In the genomic region with DNA sequence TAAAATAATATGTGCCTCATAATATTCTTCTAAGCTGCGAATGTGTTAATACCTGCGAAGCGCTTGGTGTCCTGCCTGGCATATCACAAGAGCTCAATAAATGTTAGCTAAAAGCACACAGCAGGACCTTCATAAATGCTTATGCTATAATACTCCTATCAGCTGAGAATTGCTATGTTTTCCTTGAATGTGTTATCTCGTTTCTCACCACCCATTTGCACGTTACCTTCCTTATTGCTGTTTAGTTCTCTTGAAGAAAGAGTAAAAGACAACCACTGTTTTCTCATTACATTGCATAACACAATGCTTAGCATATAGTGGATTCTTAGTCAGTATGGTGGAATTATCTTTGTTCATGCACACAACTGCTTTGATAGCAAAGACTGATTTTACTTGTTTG, we compare ENCODE assay signal across 30 cellular contexts.
"Had no signal": no experiment of that assay in that cellular context is flagged by ENCODE, and none has a peak within 500 bp of the region (broad histone marks: within the 10 kb centered on the region; RNA-seq: fewer than 3 reads in every experiment).

No MANE protein-coding gene starts in this region.

- DNase-seq: hypothalamus; immature natural killer cell; kidney; left ventricle myocardium inferior; midbrain; naive B cell; natural killer cell; nephron progenitor cell; occipital lobe; ovary; retina; right cardiac atrium; spleen; stimulated activated CD4-positive, alpha-beta T cell treated with anti-CD3 and anti-CD28 coated beads, Interleukin-4, amount 100 ng/mL, for 24 hours; stimulated activated naive CD4-positive, alpha-beta T cell; tibial artery had no signal

- H3K9me3 Mint-ChIP-seq: nephron progenitor cell, type B pancreatic cell had no signal

- H3K27me3 ChIP-seq: neural progenitor cell, neutrophil, ovary, spleen, suprapubic skin, tibial artery, vagina had no signal

- ATAC-seq: natural killer cell; right cardiac atrium; sciatic nerve; stimulated activated effector memory CD8-positive, alpha-beta T cell treated with anti-CD3 and anti-CD28 coated beads, Interleukin-12 subunit alpha, Interleukin-12 subunit beta, amount 100 ng/mL, for 72 hours had no signal

- H3K9ac ChIP-seq: neural progenitor cell had no signal

- H3K27ac ChIP-seq: left ventricle myocardium inferior, neural progenitor cell, neutrophil, ovary, prostate gland, skin epidermis, suprapubic skin, thoracic aorta, tibial artery, vagina had no signal

- H3K4me1 ChIP-seq: prostate gland, suprapubic skin, vagina had no signal

- H3K27ac Mint-ChIP-seq: immature natural killer cell; memory B cell; natural killer cell; nephron progenitor cell; neural progenitor cell; stimulated activated effector memory CD8-positive, alpha-beta T cell treated with anti-CD3 and anti-CD28 coated beads, Interleukin-12 subunit alpha, Interleukin-12 subunit beta, amount 100 ng/mL, for 72 hours; stimulated activated naive CD8-positive, alpha-beta T cell treated with anti-CD3 and anti-CD28 coated beads, Interleukin-15, Interleukin-2, amounts not matched to agents 100 ng/mL and 50 ng/mL, for 24 hours; type B pancreatic cell had no signal

- FAIRE-seq: islet of Langerhans, kidney had no signal

- H3K4me1 Mint-ChIP-seq: immature natural killer cell; natural killer cell; stimulated activated effector memory CD8-positive, alpha-beta T cell treated with anti-CD3 and anti-CD28 coated beads, Interleukin-12 subunit alpha, Interleukin-12 subunit beta, amount 100 ng/mL, for 72 hours had no signal

- H3K4me3 ChIP-seq: left ventricle myocardium inferior, lung, neural progenitor cell, ovary, prostate gland, skin epidermis, spleen, suprapubic skin, thoracic aorta, tibial artery, vagina had no signal

- H3K4me3 Mint-ChIP-seq: immature natural killer cell; memory B cell; natural killer cell; nephron progenitor cell; neural progenitor cell; stimulated activated effector memory CD8-positive, alpha-beta T cell treated with anti-CD3 and anti-CD28 coated beads, Interleukin-12 subunit alpha, Interleukin-12 subunit beta, amount 100 ng/mL, for 72 hours; stimulated activated naive CD8-positive, alpha-beta T cell treated with anti-CD3 and anti-CD28 coated beads, Interleukin-15, Interleukin-2, amounts not matched to agents 100 ng/mL and 50 ng/mL, for 24 hours; type B pancreatic cell had no signal

- H3K36me3 Mint-ChIP-seq: immature natural killer cell; memory B cell; naive B cell; natural killer cell; neural progenitor cell; stimulated activated effector memory CD8-positive, alpha-beta T cell treated with anti-CD3 and anti-CD28 coated beads, Interleukin-12 subunit alpha, Interleukin-12 subunit beta, amount 100 ng/mL, for 72 hours; type B pancreatic cell had no signal

- H3K36me3 ChIP-seq: left ventricle myocardium inferior, neural progenitor cell, neutrophil, ovary, prostate gland, spleen, suprapubic skin, thoracic aorta, tibial artery, vagina had no signal

- H3K9me3 ChIP-seq: left ventricle myocardium inferior, neutrophil, ovary, prostate gland, spleen, suprapubic skin, thoracic aorta, tibial artery, vagina had no signal

- H3K27me3 Mint-ChIP-seq: memory B cell, type B pancreatic cell had no signal
